Comparison of ENCODE assay signal across 19 cellular contexts in genomic region chr18:285817-286216, GRCh38.
"Had no signal": no experiment of that assay in that cellular context is flagged by ENCODE, and none has a peak within 500 bp of the region (broad histone marks: within the 10 kb centered on the region; RNA-seq: fewer than 3 reads in every experiment).

No MANE protein-coding gene starts in this region.

- H3K4me2 ChIP-seq: PC-9 had no signal

- H3K4me3 ChIP-seq: PC-9, Peyer's patch, SJSA1, SK-N-MC had no signal

- DNase-seq: NCI-H1092; NCI-H1436; NCI-H187; NCI-H2029; NCI-H2081 treated with DMSO at 0.1 percent for 48 hours; NCI-H2171; NCI-H226; NCI-H446; NCI-H510A; NCI-H524 treated with DMSO at 0.1 percent for 48 hours; NK-92 treated with Interleukin-12 subunit alpha and Interleukin-12 subunit beta, amount 100 ng/mL, for 24 hours; PC-9; Peyer's patch; Right ventricle myocardium superior; RPMI8226; SIG-M5 had no signal

- H3K4me1 ChIP-seq: Peyer's patch, SJSA1 had no signal

- H3K9me3 ChIP-seq: Peyer's patch, SJSA1 had no signal

- H3K27ac ChIP-seq: PC-9, Peyer's patch, SJSA1, SK-N-MC had no signal

- H3K27me3 ChIP-seq: Peyer's patch, SJSA1 had no signal

- H2AFZ ChIP-seq: PC-9 had no signal

- FAIRE-seq: HepG2 had no signal

- H3K36me3 ChIP-seq: Peyer's patch, SJSA1 had no signal
